ENCODE assay signal across 8 cellular contexts in genomic region chr19:39445258-39446071, GRCh38. TPM values are rescaled to one million over a fixed set of nuclear protein-coding genes. Genes with fewer than 3 reads are reported as not detected.
DNase-seq lines count a peak whose midpoint lies in the region; ATAC-seq and TF ChIP-seq lines count a peak whose summit lies in the region.

TSS of gene SUPT5H (plus strand) at chr19:39445582. CDS start at chr19:39445891, 309 bp downstream.

- H3K4me1 Mint-ChIP-seq in activated naive CD8-positive, alpha-beta T cell (ENCODE audit: low read depth): peaks cover 49% of the 10 kb centered on the region
- H3K4me1 Mint-ChIP-seq in glutamatergic neuron (ENCODE audit: low read depth, unreplicated experiment) (peaks cover 12% of the 10 kb centered on the region), osteocyte (ENCODE audit: unreplicated experiment) (peaks cover 43% of the 10 kb centered on the region)

- no peaks in the 10 kb centered on the region for H3K9me3 ChIP-seq in thymus (ENCODE audit: control insufficient read depth)

- DNase-seq in NCI-H1105 (lab: John Stamatoyannopoulos, UW) (peak; percentile 98), SKM-1 treated with dmso at 0.1 percent for 144 hours (lab: John Stamatoyannopoulos, UW; ENCODE audit: unreplicated experiment) (peak; percentile 94), glutamatergic neuron (peak; percentile 97), osteocyte (ENCODE audit: extremely low spot score, unreplicated experiment) (peak; percentile 98)

- no peaks in the 10 kb centered on the region for H3K9me3 Mint-ChIP-seq in activated naive CD8-positive, alpha-beta T cell (ENCODE audit: low read depth)
- H3K9me3 Mint-ChIP-seq in glutamatergic neuron (ENCODE audit: unreplicated experiment): peaks cover 4% of the 10 kb centered on the region
- no peaks in the 10 kb centered on the region for H3K9me3 Mint-ChIP-seq in osteocyte (ENCODE audit: unreplicated experiment)

- no peak for TF ChIP-seq CTCF in glutamatergic neuron (IDR thresholded peaks at IDR 0.05; ENCODE audit: partially characterized antibody, unreplicated experiment)
- no peak for TF ChIP-seq CTCF in osteocyte (IDR thresholded peaks at IDR 0.05)

- peaks cover 4% of the 10 kb centered on the region for H3K36me3 ChIP-seq in thymus (ENCODE audit: control insufficient read depth, insufficient read depth)

- H3K27ac Mint-ChIP-seq in activated naive CD8-positive, alpha-beta T cell: peak within 1 kb of the TSS; percentile 99
- peak within 1 kb of the TSS; percentile 98 for H3K27ac Mint-ChIP-seq in glutamatergic neuron (ENCODE audit: unreplicated experiment)
- peak within 1 kb of the TSS; percentile 98 for H3K27ac Mint-ChIP-seq in osteocyte (ENCODE audit: unreplicated experiment)

- H3K27me3 ChIP-seq in thymus (ENCODE audit: control insufficient read depth, insufficient read depth): no peaks in the 10 kb centered on the region

- WGBS in thymus: under 1% methylated on average over 65 of the region's 65 CpGs

- H3K4me3 Mint-ChIP-seq in activated naive CD8-positive, alpha-beta T cell: peak within 1 kb of the TSS; percentile 97
- peak within 1 kb of the TSS; percentile 99 for H3K4me3 Mint-ChIP-seq in glutamatergic neuron (ENCODE audit: unreplicated experiment)
- peak within 1 kb of the TSS; percentile 96 for H3K4me3 Mint-ChIP-seq in osteocyte (ENCODE audit: unreplicated experiment)

- H3K27me3 Mint-ChIP-seq in activated naive CD8-positive, alpha-beta T cell: no peaks in the 10 kb centered on the region
- H3K27me3 Mint-ChIP-seq in glutamatergic neuron (ENCODE audit: unreplicated experiment) (peaks cover 4% of the 10 kb centered on the region), osteocyte (ENCODE audit: unreplicated experiment) (no peaks in the 10 kb centered on the region)

- H3K4me1 ChIP-seq in thymus (ENCODE audit: control insufficient read depth, insufficient read depth, low read length): peaks cover 18% of the 10 kb centered on the region

- peak within 1 kb of the TSS; percentile 85 for H3K4me3 ChIP-seq in GM08714 (ENCODE audit: low read length)
- peak within 1 kb of the TSS; percentile 79 for H3K4me3 ChIP-seq in thymus (ENCODE audit: low read length)

- peak; percentile 83 for ATAC-seq in HG02623 (IDR thresholded peaks at IDR 0.05; ENCODE audit: unreplicated experiment)

- H3K36me3 Mint-ChIP-seq in activated naive CD8-positive, alpha-beta T cell: peaks cover 10% of the 10 kb centered on the region
- no peaks in the 10 kb centered on the region for H3K36me3 Mint-ChIP-seq in glutamatergic neuron (ENCODE audit: unreplicated experiment)
- peaks cover 16% of the 10 kb centered on the region for H3K36me3 Mint-ChIP-seq in osteocyte (ENCODE audit: unreplicated experiment)

- H3K27ac ChIP-seq in thymus (ENCODE audit: low read depth): peak within 1 kb of the TSS; percentile 99

RNA-seq across cellular contexts. Expression of gene SUPT5H, which starts in this region (rescaled TPM):
- 160 TPM for total RNA-seq in glutamatergic neuron (ENCODE audit: unreplicated experiment)
- total RNA-seq in osteocyte: 130 and 132 TPM in 2 replicates
- 203 TPM for polyA plus RNA-seq in thymus

Comparison
In these comparisons a context has a peak if more than half of its experiments do, and no peak if none do; other contexts are left out.
1. Peak in every context shown above with its lines: DNase-seq, ATAC-seq, H3K4me3 ChIP-seq and H3K27ac ChIP-seq.